ENCODE assay signal across 17 cellular contexts in genomic region chr7:127089146-127089545, GRCh38.
"Had no signal": no experiment of that assay in that cellular context is flagged by ENCODE, and none has a peak within 500 bp of the region (broad histone marks: within the 10 kb centered on the region; RNA-seq: fewer than 3 reads in every experiment).

No MANE protein-coding gene starts in this region.

- H3K36me3 ChIP-seq: colonic mucosa, esophagus muscularis mucosa, gastroesophageal sphincter, heart left ventricle, left lung, lower lobe of right lung had no signal

- H2AFZ ChIP-seq: hepatocyte had no signal

- H3K4me3 ChIP-seq: colonic mucosa, esophagus muscularis mucosa, gastroesophageal sphincter, heart left ventricle, hepatocyte, left lung, lower lobe of right lung had no signal

- H3K4me2 ChIP-seq: hepatocyte had no signal

- H3K27ac ChIP-seq: colonic mucosa, esophagus muscularis mucosa, foreskin keratinocyte, gastroesophageal sphincter, heart left ventricle, hepatocyte, left lung, lower lobe of right lung had no signal

- DNase-seq: cerebellar nuclear complex; colonic mucosa; cortex of kidney; effector CD4-positive, alpha-beta T cell; effector memory CD4-positive, alpha-beta T cell; foreskin keratinocyte; heart left ventricle; hypothalamus; immature natural killer cell; left cardiac atrium; left lung; left ventricle myocardium superior; lower lobe of right lung; mesenchymal stem cell had no signal

- H3K79me2 ChIP-seq: hepatocyte had no signal

- H3K4me1 ChIP-seq: colonic mucosa, esophagus muscularis mucosa, foreskin keratinocyte, gastroesophageal sphincter, heart left ventricle, left lung, lower lobe of right lung had no signal

- H3K9me3 ChIP-seq: colonic mucosa, esophagus muscularis mucosa, gastroesophageal sphincter, left lung, lower lobe of right lung had no signal

- ATAC-seq: foreskin keratinocyte, gastroesophageal sphincter, heart left ventricle, left cardiac atrium, left lung, left ventricle myocardium superior, lower lobe of right lung had no signal

- H3K27me3 ChIP-seq: colonic mucosa, esophagus muscularis mucosa, foreskin keratinocyte, gastroesophageal sphincter, heart left ventricle, hepatocyte, left lung had no signal
